ENCODE assay signal across 1 cellular context in genomic region chr4:177339794-177340374, GRCh38.
TF ChIP-seq lines count a peak whose summit lies in the region.

No MANE protein-coding gene starts in this region.

TF ChIP-seq in HepG2, 621 proteins besides CTCF, POLR2A, EP300 and RAD21 (continued from another document):
- TF ChIP-seq NR2F6 (IDR thresholded peaks at IDR 0.05) = peak; percentile 19; the same call in 1 of the 2 replicates
- no peak for TF ChIP-seq NR2F6 (CRISPR knock-in tag; IDR thresholded peaks at IDR 0.05)
- 0 out of 2 replicates have a peak, but pooled peaks have one; percentile 38 for TF ChIP-seq PPARG (CRISPR knock-in tag; conservative IDR thresholded peaks at IDR 0.05)
